In the genomic region with DNA sequence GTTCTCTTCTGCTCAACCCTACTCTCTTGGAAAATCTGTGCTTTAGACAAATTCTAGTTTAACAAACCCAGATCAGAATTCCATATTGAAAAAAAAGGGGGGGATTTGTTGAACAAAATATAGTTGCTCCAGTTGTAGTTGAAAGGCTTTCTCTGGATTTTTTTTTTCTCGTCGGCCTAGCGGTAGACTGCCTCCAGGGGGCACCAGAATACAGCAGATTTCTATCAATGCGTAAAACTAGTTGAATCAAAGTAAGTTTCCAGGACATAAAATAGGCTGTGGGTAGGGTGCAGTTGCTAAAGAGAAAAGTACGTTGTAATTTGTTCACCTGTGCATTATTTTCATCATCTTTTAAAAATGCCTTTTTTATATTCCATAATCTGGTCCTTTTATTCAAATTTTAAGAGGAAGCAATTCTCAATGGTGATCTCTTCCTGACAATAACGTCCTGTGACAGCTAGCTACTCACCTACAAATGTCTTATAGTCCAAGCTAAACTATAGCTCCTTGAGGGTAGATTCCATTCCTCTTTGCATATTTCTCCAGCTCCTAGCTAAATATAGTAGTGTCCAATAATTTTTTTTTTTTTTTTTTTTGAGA, we compare ENCODE assay signal across 8 cellular contexts.
A peak's percentile ranks its signal among the peaks of the same experiment; 100 is the strongest.
DNase-seq lines count a peak whose midpoint lies in the region; ATAC-seq, FAIRE-seq and TF ChIP-seq lines count a peak whose summit lies in the region.

No MANE protein-coding gene starts in this region.

- H4K5ac ChIP-seq in H1 (ENCODE audit: insufficient read length, low read depth, low read length): no peak overlapping the region

- no peak overlapping the region for H3K18ac ChIP-seq in H1 (ENCODE audit: extremely low read depth, low read length)

- intact Hi-C loops in activated CD8-positive, alpha-beta T cell treated with anti-CD3 and anti-CD28 coated beads for 36 hours (cut with micrococcal nuclease): loop anchor here (2.0 kb wide), 2 partner anchors 107 to 297 kb away; no protein-coding TSS in a partner anchor

- WGBS in H1 (ENCODE audit: extremely low coverage in 1 of 2, insufficient coverage in 1 of 2, insufficient read length in 1 of 2, insufficient replicate concordance in 2 of 2, low coverage in 1 of 2, low lambda C conversion rate in 2 of 2, missing lambda C conversion rate in 1 of 2), 2 experiments: 24% methylated on average over 6 of the region's 6 CpGs; no CpG with 5 or more reads in 1 of the 2 experiments

- peaks cover 2% of the 10 kb centered on the region for H3K9me3 Mint-ChIP-seq in activated CD8-positive, alpha-beta T cell treated with anti-CD3 and anti-CD28 coated beads for 36 hours

- peaks cover 0 to 5% (median 1%) of the 10 kb centered on the region in 4 experiments; a peak in 3 of 7 replicates for H3K4me1 ChIP-seq in H1 (replicated peaks in 1 of 4; ENCODE audit: control insufficient read depth in 3 of 4, insufficient read depth in 4 of 4, low read length in 3 of 4)

- no peak overlapping the region for H3K56ac ChIP-seq in H1 (replicated peaks; ENCODE audit: insufficient read length, low read depth, low read length)

- no peak overlapping the region for H3K27ac Mint-ChIP-seq in activated CD8-positive, alpha-beta T cell treated with anti-CD3 and anti-CD28 coated beads for 36 hours

- no peak overlapping the region for H2AFZ ChIP-seq in H1 (ENCODE audit: low read length)

- no peaks in the 10 kb centered on the region for H3K79me1 ChIP-seq in H1 (ENCODE audit: low read depth, low read length)

- peak; percentile 56 for ATAC-seq in activated CD8-positive, alpha-beta T cell treated with anti-CD3 and anti-CD28 coated beads for 36 hours
- ATAC-seq in HG02571 (IDR thresholded peaks at IDR 0.05; ENCODE audit: unreplicated experiment): no peak

- TF ChIP-seq POLR2A in H1 (IDR thresholded peaks at IDR 0.05; ENCODE audit: control extremely low read depth in 1 of 2, low read depth in 2 of 2, low read length in 2 of 2): no peak

- no peak overlapping the region for H3K4ac ChIP-seq in H1 (replicated peaks; ENCODE audit: insufficient read length, low read depth, low read length)

- no peak overlapping the region for H3K4me3 Mint-ChIP-seq in activated CD8-positive, alpha-beta T cell treated with anti-CD3 and anti-CD28 coated beads for 36 hours

- no peak overlapping the region for H2BK12ac ChIP-seq in H1 (ENCODE audit: low read depth, low read length)

- TF ChIP-seq RAD21 in H1 (IDR thresholded peaks at IDR 0.05 in 1 of 2, conservative IDR thresholded peaks at IDR 0.05 in 1 of 2; ENCODE audit: low read depth in 2 of 2, low read length in 2 of 2): peak; percentile 91 to 93

- no peak overlapping the region for H3K9ac ChIP-seq in H1 (replicated peaks in 1 of 4; ENCODE audit: extremely low read depth in 1 of 4, low read depth in 3 of 4, low read length in 3 of 4)

- H3K23me2 ChIP-seq in H1 (ENCODE audit: low read depth, low read length): no peaks in the 10 kb centered on the region

- no peak overlapping the region for H3K23ac ChIP-seq in H1 (ENCODE audit: insufficient read length)

- no peak overlapping the region for H3K14ac ChIP-seq in H1 (ENCODE audit: insufficient read length)

- peaks cover 0 to 4% of the 10 kb centered on the region in 2 experiments; a peak in 2 of 4 replicates for H3K9me3 ChIP-seq in H1 (ENCODE audit: insufficient read depth in 2 of 2, low read depth in 1 of 2, low read length in 1 of 2)

- H2BK20ac ChIP-seq in H1 (ENCODE audit: low read length): no peak overlapping the region

- H2BK120ac ChIP-seq in H1 (replicated peaks; ENCODE audit: low read depth, low read length): no peak overlapping the region

- no peak overlapping the region for H4K8ac ChIP-seq in H1 (ENCODE audit: extremely low read depth, insufficient read depth, low read length)

- no peaks in the 10 kb centered on the region for H3K36me3 Mint-ChIP-seq in activated CD8-positive, alpha-beta T cell treated with anti-CD3 and anti-CD28 coated beads for 36 hours (ENCODE audit: low read depth)

- H3K4me2 ChIP-seq in H1 (ENCODE audit: insufficient read depth in 1 of 2, low read depth in 2 of 2, low read length in 2 of 2): no peak overlapping the region

- H4K91ac ChIP-seq in H1 (replicated peaks; ENCODE audit: insufficient read length, low read length): no peak overlapping the region

- H3K27me3 Mint-ChIP-seq in activated CD8-positive, alpha-beta T cell treated with anti-CD3 and anti-CD28 coated beads for 36 hours: no peaks in the 10 kb centered on the region

- TF ChIP-seq EP300 in H1 (IDR thresholded peaks at IDR 0.05; ENCODE audit: borderline replicate concordance in 1 of 2, low read depth in 2 of 2, low read length in 2 of 2): no peak

- H3K36me3 ChIP-seq in H1 (ENCODE audit: control insufficient read depth in 2 of 4, insufficient read depth in 4 of 4, low read length in 3 of 4): no peaks in the 10 kb centered on the region

- H2AK5ac ChIP-seq in H1 (ENCODE audit: low read depth, low read length): no peak overlapping the region

- H3K4me1 Mint-ChIP-seq in activated CD8-positive, alpha-beta T cell treated with anti-CD3 and anti-CD28 coated beads for 36 hours (ENCODE audit: low read depth): peaks cover 17% of the 10 kb centered on the region

- H2BK5ac ChIP-seq in H1 (ENCODE audit: low read depth, low read length): no peak overlapping the region

- no peak overlapping the region for H3K4me3 ChIP-seq in H1 (ENCODE audit: extremely low read depth in 1 of 4, insufficient read depth in 2 of 4, low read depth in 3 of 4, low read length in 4 of 4)

- TF ChIP-seq CTCF in activated CD8-positive, alpha-beta T cell treated with anti-CD3 and anti-CD28 coated beads for 36 hours (IDR thresholded peaks at IDR 0.05): peak; percentile 92
- peak; percentile 7 to 85 (median 78) for TF ChIP-seq CTCF in H1 (IDR thresholded peaks at IDR 0.05; ENCODE audit: control extremely low read depth in 1 of 3, insufficient read depth in 1 of 3, low read depth in 1 of 3, low read length in 3 of 3)

- CTCF ChIA-PET in activated CD8-positive, alpha-beta T cell treated with anti-CD3 and anti-CD28 coated beads for 36 hours (lab: Charles Lee): interaction anchor here (0.6 to 10.9 kb wide), 18 partner anchors 11 to 508 kb away, joined by 3 to 111 read pairs (median 4); no protein-coding TSS in a partner anchor
- CTCF ChIA-PET in H1 (lab: Charles Lee; ENCODE audit: partially characterized antibody): interaction anchor here (0.6 to 9.3 kb wide), 17 partner anchors 9 to 306 kb away, joined by 3 to 101 read pairs (median 6); no protein-coding TSS in a partner anchor

- H2BK15ac ChIP-seq in H1 (ENCODE audit: low read length): no peak overlapping the region

- peak; percentile 47 for DNase-seq in SIG-M5 treated with dmso at 0.1 percent for 504 hours (lab: John Stamatoyannopoulos, UW; ENCODE audit: unreplicated experiment)
- no peak for DNase-seq in SIG-M5 (lab: John Stamatoyannopoulos, UW)
- peak; percentile 72 for DNase-seq in NCI-H748 treated with DMSO at 0.1 percent for 48 hours (lab: John Stamatoyannopoulos, UW)
- DNase-seq in activated CD8-positive, alpha-beta T cell treated with anti-CD3 and anti-CD28 coated beads for 36 hours: peak; percentile 85
- peak in 1 of 2 experiments; percentile 73 for DNase-seq in H1 (ENCODE audit: low read depth in 1 of 2, low spot score in 2 of 2)
- peak; percentile 27 for DNase-seq in middle frontal gyrus (ENCODE audit: extremely low spot score, low spot score)
- peak; percentile 23 to 52 for DNase-seq in stimulated activated CD8-positive, alpha-beta memory T cell treated with anti-CD3 and anti-CD28 coated beads, Interleukin-7, amount 100 ng/mL, for 1 hour (ENCODE audit: low read depth in 2 of 2)

- no peaks in the 10 kb centered on the region for H3K27me3 ChIP-seq in H1 (replicated peaks in 1 of 4; ENCODE audit: control insufficient read depth in 3 of 4, extremely low read depth in 1 of 4, insufficient read depth in 3 of 4, low read length in 3 of 4)

- POLR2A ChIA-PET in activated CD8-positive, alpha-beta T cell treated with anti-CD3 and anti-CD28 coated beads for 36 hours (lab: Charles Lee): no interaction called here
- POLR2A ChIA-PET in H1 (lab: Charles Lee; ENCODE audit: partially characterized antibody): no interaction called here

- peak; percentile 79 for FAIRE-seq in H1 (lab: Jason Lieb, UNC)

- no peaks in the 10 kb centered on the region for H3K79me2 ChIP-seq in H1 (ENCODE audit: control insufficient read depth in 1 of 2, insufficient read depth in 2 of 2, low read length in 2 of 2)

- H3K27ac ChIP-seq in H1 (ENCODE audit: low read depth, low read length): no peak overlapping the region

- no peaks in the 10 kb centered on the region for H4K20me1 ChIP-seq in H1 (replicated peaks in 1 of 2; ENCODE audit: control insufficient read depth in 1 of 2, insufficient read depth in 2 of 2, low read length in 2 of 2)

TF ChIP-seq in H1, 55 proteins besides CTCF, POLR2A, EP300 and RAD21:
- TF ChIP-seq CREB1 (IDR thresholded peaks at IDR 0.05): peak; percentile 25; the same call in 1 of the 2 replicates
- TF ChIP-seq TBP (IDR thresholded peaks at IDR 0.05; ENCODE audit: low read depth, low read length): no peak
- TF ChIP-seq, protein P1, sequence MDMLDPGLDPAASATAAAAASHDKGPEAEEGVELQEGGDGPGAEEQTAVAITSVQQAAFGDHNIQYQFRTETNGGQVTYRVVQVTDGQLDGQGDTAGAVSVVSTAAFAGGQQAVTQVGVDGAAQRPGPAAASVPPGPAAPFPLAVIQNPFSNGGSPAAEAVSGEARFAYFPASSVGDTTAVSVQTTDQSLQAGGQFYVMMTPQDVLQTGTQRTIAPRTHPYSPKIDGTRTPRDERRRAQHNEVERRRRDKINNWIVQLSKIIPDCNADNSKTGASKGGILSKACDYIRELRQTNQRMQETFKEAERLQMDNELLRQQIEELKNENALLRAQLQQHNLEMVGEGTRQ (IDR thresholded peaks at IDR 0.05; ENCODE audit: low read length): no peak
- TF ChIP-seq CHD2 (IDR thresholded peaks at IDR 0.05; ENCODE audit: low read length): no peak
